ENCODE assay signal across 20 cellular contexts in genomic region chr12:63809566-63809965, GRCh38. TPM values are rescaled to one million over a fixed set of nuclear protein-coding genes. Genes with fewer than 3 reads are reported as not detected.
A peak's percentile ranks its signal among the peaks of the same experiment; 100 is the strongest.
DNase-seq lines count a peak whose midpoint lies in the region; ATAC-seq and TF ChIP-seq lines count a peak whose summit lies in the region.
"Had no signal": no experiment of that assay in that cellular context is flagged by ENCODE, and none has a peak within 500 bp of the region (broad histone marks: within the 10 kb centered on the region; RNA-seq: fewer than 3 reads in every experiment).

No MANE protein-coding gene starts in this region.

- H3K27ac ChIP-seq in RWPE1, result no peak overlapping the region
- H3K27ac ChIP-seq: 22Rv1, BLaER1, C4-2B had no signal

- intact Hi-C loops in activated CD8-positive, alpha-beta T cell treated with anti-CD3 and anti-CD28 coated beads for 36 hours (cut with micrococcal nuclease), result loop anchor here (10.0 kb wide), 1 partner anchor 135 kb away; no protein-coding TSS in a partner anchor

- peak overlapping the region; percentile 16 for H3K27ac Mint-ChIP-seq in T-helper 1 cell treated with Interleukin-12 subunit alpha and Interleukin-12 subunit beta and Interleukin-4 antibody, amounts not matched to agents 30 μg/mL and 1 μg/mL, for 36 hours
- peak overlapping the region; percentile 6 for H3K27ac Mint-ChIP-seq in activated CD8-positive, alpha-beta T cell treated with anti-CD3 and anti-CD28 coated beads for 36 hours
- no peak overlapping the region for H3K27ac Mint-ChIP-seq in activated CD8-positive, alpha-beta T cell treated with anti-CD3 and anti-CD28 coated beads, Interleukin-2, amount 10 ng/mL, durations not matched to agents 7 days and 5 days
- H3K27ac Mint-ChIP-seq: B cell; CD8-positive, alpha-beta T cell; HFFc6 had no signal

- H3K9me3 Mint-ChIP-seq in T-helper 1 cell treated with Interleukin-12 subunit alpha and Interleukin-12 subunit beta and Interleukin-4 antibody, amounts not matched to agents 30 μg/mL and 1 μg/mL, for 36 hours, result no peaks in the 10 kb centered on the region
- H3K9me3 Mint-ChIP-seq in activated CD8-positive, alpha-beta T cell treated with anti-CD3 and anti-CD28 coated beads for 36 hours, result no peaks in the 10 kb centered on the region
- H3K9me3 Mint-ChIP-seq in activated CD8-positive, alpha-beta T cell treated with anti-CD3 and anti-CD28 coated beads, Interleukin-2, amount 10 ng/mL, durations not matched to agents 7 days and 5 days (ENCODE audit: insufficient read depth), result no peaks in the 10 kb centered on the region
- H3K9me3 Mint-ChIP-seq: CD4-positive, CD25-positive, alpha-beta regulatory T cell; CD8-positive, alpha-beta T cell; HFFc6 had no signal

- H3K4me3 Mint-ChIP-seq in T-helper 1 cell treated with Interleukin-12 subunit alpha and Interleukin-12 subunit beta and Interleukin-4 antibody, amounts not matched to agents 30 μg/mL and 1 μg/mL, for 36 hours, result no peak overlapping the region
- H3K4me3 Mint-ChIP-seq in activated CD8-positive, alpha-beta T cell treated with anti-CD3 and anti-CD28 coated beads for 36 hours, result no peak overlapping the region
- H3K4me3 Mint-ChIP-seq in activated CD8-positive, alpha-beta T cell treated with anti-CD3 and anti-CD28 coated beads, Interleukin-2, amount 10 ng/mL, durations not matched to agents 7 days and 5 days, result no peak overlapping the region
- H3K4me3 Mint-ChIP-seq: B cell; CD4-positive, CD25-positive, alpha-beta regulatory T cell; CD8-positive, alpha-beta T cell; HFFc6 had no signal

- CTCF ChIA-PET in activated CD8-positive, alpha-beta T cell treated with anti-CD3 and anti-CD28 coated beads for 36 hours (lab: Charles Lee), result interaction anchor here (0.6 kb wide), 1 partner anchor 8 kb away, joined by 3 read pairs; no protein-coding TSS in a partner anchor
- CTCF ChIA-PET in activated CD8-positive, alpha-beta T cell treated with anti-CD3 and anti-CD28 coated beads, Interleukin-2, amount 10 ng/mL, durations not matched to agents 7 days and 5 days (lab: Charles Lee), result no interaction called here
- CTCF ChIA-PET in RWPE1 (lab: Yijun Ruan, JAX), result interaction anchor here (0.7 kb wide), 1 partner anchor 462 kb away, joined by 4 read pairs; no protein-coding TSS in a partner anchor

- POLR2A ChIA-PET in activated CD8-positive, alpha-beta T cell treated with anti-CD3 and anti-CD28 coated beads for 36 hours (lab: Charles Lee), result no interaction called here
- POLR2A ChIA-PET in activated CD8-positive, alpha-beta T cell treated with anti-CD3 and anti-CD28 coated beads, Interleukin-2, amount 10 ng/mL, durations not matched to agents 7 days and 5 days (lab: Charles Lee), result no interaction called here
- POLR2A ChIA-PET in RWPE1 (lab: Yijun Ruan, JAX; ENCODE audit: low non-redundant PET), result no interaction called here

- TF ChIP-seq CTCF in activated CD8-positive, alpha-beta T cell treated with anti-CD3 and anti-CD28 coated beads for 36 hours (IDR thresholded peaks at IDR 0.05), result no peak
- TF ChIP-seq CTCF in fibroblast of mammary gland (conservative IDR thresholded peaks at IDR 0.05; ENCODE audit: control insufficient read depth, insufficient read depth, low read depth, low read length) (no peak), RWPE1 (conservative IDR thresholded peaks at IDR 0.05; ENCODE audit: low read depth) (no peak)

- no peak for DNase-seq in T-helper 1 cell
- peak; percentile 20 for DNase-seq in activated CD8-positive, alpha-beta T cell treated with anti-CD3 and anti-CD28 coated beads for 36 hours
- no peak for DNase-seq in activated CD8-positive, alpha-beta T cell treated with anti-CD3 and anti-CD28 coated beads, Interleukin-2, amount 10 ng/mL, durations not matched to agents 7 days and 5 days
- DNase-seq in NCI-H226, result peak; percentile 20
- DNase-seq in fibroblast of mammary gland (ENCODE audit: low read depth), result peak; percentile 15
- no peak for DNase-seq in NCI-H2107 (lab: John Stamatoyannopoulos, UW)
- DNase-seq in RWPE1 (ENCODE audit: low spot score), result no peak
- DNase-seq: Caco-2; CD4-positive, CD25-positive, alpha-beta regulatory T cell; CD8-positive, alpha-beta T cell; DMS153; DND-41; GOT3; HFFc6 had no signal

- no peaks in the 10 kb centered on the region for H3K27me3 Mint-ChIP-seq in T-helper 1 cell treated with Interleukin-12 subunit alpha and Interleukin-12 subunit beta and Interleukin-4 antibody, amounts not matched to agents 30 μg/mL and 1 μg/mL, for 36 hours (ENCODE audit: low read depth)
- H3K27me3 Mint-ChIP-seq in activated CD8-positive, alpha-beta T cell treated with anti-CD3 and anti-CD28 coated beads for 36 hours, result no peaks in the 10 kb centered on the region
- no peaks in the 10 kb centered on the region for H3K27me3 Mint-ChIP-seq in activated CD8-positive, alpha-beta T cell treated with anti-CD3 and anti-CD28 coated beads, Interleukin-2, amount 10 ng/mL, durations not matched to agents 7 days and 5 days (ENCODE audit: low read depth)
- H3K27me3 Mint-ChIP-seq: B cell; CD4-positive, CD25-positive, alpha-beta regulatory T cell had no signal

- H3K4me3 ChIP-seq in fibroblast of mammary gland (ENCODE audit: control insufficient read depth, low read depth, low read length), result no peak overlapping the region
- H3K4me3 ChIP-seq: BLaER1, HAP-1 had no signal

- H3K4me1 Mint-ChIP-seq in T-helper 1 cell treated with Interleukin-12 subunit alpha and Interleukin-12 subunit beta and Interleukin-4 antibody, amounts not matched to agents 30 μg/mL and 1 μg/mL, for 36 hours (ENCODE audit: low read depth), result peaks cover 17% of the 10 kb centered on the region
- peaks cover 12% of the 10 kb centered on the region for H3K4me1 Mint-ChIP-seq in activated CD8-positive, alpha-beta T cell treated with anti-CD3 and anti-CD28 coated beads for 36 hours (ENCODE audit: low read depth)
- peaks cover 6% of the 10 kb centered on the region for H3K4me1 Mint-ChIP-seq in activated CD8-positive, alpha-beta T cell treated with anti-CD3 and anti-CD28 coated beads, Interleukin-2, amount 10 ng/mL, durations not matched to agents 7 days and 5 days (ENCODE audit: low read depth)

- ATAC-seq in activated CD8-positive, alpha-beta T cell treated with anti-CD3 and anti-CD28 coated beads for 36 hours, result peak; percentile 34
- no peak for ATAC-seq in activated CD8-positive, alpha-beta T cell treated with anti-CD3 and anti-CD28 coated beads, Interleukin-2, amount 10 ng/mL, durations not matched to agents 7 days and 5 days
- ATAC-seq: CD8-positive, alpha-beta T cell had no signal

- H3K36me3 Mint-ChIP-seq in T-helper 1 cell treated with Interleukin-12 subunit alpha and Interleukin-12 subunit beta and Interleukin-4 antibody, amounts not matched to agents 30 μg/mL and 1 μg/mL, for 36 hours (ENCODE audit: low read depth), result peaks cover 4% of the 10 kb centered on the region
- peaks cover 11% of the 10 kb centered on the region for H3K36me3 Mint-ChIP-seq in activated CD8-positive, alpha-beta T cell treated with anti-CD3 and anti-CD28 coated beads for 36 hours (ENCODE audit: low read depth)
- peaks cover 3% of the 10 kb centered on the region for H3K36me3 Mint-ChIP-seq in activated CD8-positive, alpha-beta T cell treated with anti-CD3 and anti-CD28 coated beads, Interleukin-2, amount 10 ng/mL, durations not matched to agents 7 days and 5 days (ENCODE audit: low read depth)

RNA-seq across cellular contexts. Expression of gene RXYLT1, which starts 29.9 kb away (rescaled TPM):
- total RNA-seq in activated CD8-positive, alpha-beta T cell treated with anti-CD3 and anti-CD28 coated beads for 36 hours, result 10 to 100 TPM; 18.7 to 19.0 TPM
- 10 to 100 TPM; 11.8 to 12.8 TPM for total RNA-seq in activated CD8-positive, alpha-beta T cell treated with anti-CD3 and anti-CD28 coated beads, Interleukin-2, amount 10 ng/mL, durations not matched to agents 7 days and 5 days

RNA-seq across cellular contexts. Expression of gene SRGAP1, which starts 34.9 kb away (rescaled TPM):
- under 1 TPM; 0.02 to 0.07 TPM for total RNA-seq in activated CD8-positive, alpha-beta T cell treated with anti-CD3 and anti-CD28 coated beads for 36 hours
- total RNA-seq in activated CD8-positive, alpha-beta T cell treated with anti-CD3 and anti-CD28 coated beads, Interleukin-2, amount 10 ng/mL, durations not matched to agents 7 days and 5 days, result not detected
- total RNA-seq: CD4-positive, CD25-positive, alpha-beta regulatory T cell had no signal

Comparison
In these comparisons a context has a peak if more than half of its experiments do, and no peak if none do; other contexts are left out.
1. DNase-seq: peak in activated CD8-positive, alpha-beta T cell treated with anti-CD3 and anti-CD28 coated beads for 36 hours (single experiment), NCI-H226 (single experiment) and fibroblast of mammary gland (single experiment); none in T-helper 1 cell (0 of 5), activated CD8-positive, alpha-beta T cell treated with anti-CD3 and anti-CD28 coated beads, Interleukin-2, amount 10 ng/mL, durations not matched to agents 7 days and 5 days (single experiment), NCI-H2107 (single experiment) and RWPE1 (single experiment).